ENCODE assay signal across 8 cellular contexts in the genomic region with DNA sequence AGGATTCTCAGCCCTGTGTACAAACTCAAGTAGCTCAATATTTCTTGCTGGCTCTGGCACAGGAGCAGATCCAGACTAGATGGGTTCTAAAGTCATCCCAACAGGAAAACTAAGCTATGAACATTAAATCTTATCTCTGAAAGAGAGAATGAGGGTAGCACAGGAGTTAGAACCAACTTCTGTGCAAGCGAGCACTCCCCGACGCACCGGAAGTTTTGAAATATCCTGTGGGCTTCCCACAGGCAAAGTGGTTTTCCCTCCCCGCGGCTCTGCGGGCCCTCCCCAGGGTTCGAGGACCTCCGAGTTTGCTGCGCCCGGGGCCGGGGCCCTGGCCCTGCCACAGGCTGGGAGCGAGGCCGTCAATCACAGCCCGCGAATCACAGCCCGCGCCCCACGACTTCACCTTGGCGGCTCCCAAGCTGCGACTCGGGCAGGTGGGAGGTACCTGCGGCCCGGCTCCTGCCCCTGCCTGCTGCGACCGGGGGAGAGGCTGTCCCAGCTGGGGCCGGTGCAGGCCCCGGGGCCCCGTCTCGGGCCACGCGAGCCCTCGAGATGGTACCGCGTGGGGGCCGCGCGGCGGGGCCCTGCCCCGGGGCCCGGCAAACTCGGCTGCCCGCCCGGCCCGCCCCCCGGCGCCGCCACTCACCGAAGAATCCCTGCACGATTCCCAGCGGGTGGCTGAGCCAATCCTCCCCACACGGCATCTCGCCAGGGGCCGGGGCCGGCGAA. TPM values are rescaled to one million over a fixed set of nuclear protein-coding genes. Genes with fewer than 3 reads are reported as not detected.
DNase-seq lines count a peak whose midpoint lies in the region; ATAC-seq and TF ChIP-seq lines count a peak whose summit lies in the region.

No MANE protein-coding gene starts in this region.

- no peaks in the 10 kb centered on the region for H3K9me3 Mint-ChIP-seq in activated CD8-positive, alpha-beta memory T cell treated with anti-CD3 and anti-CD28 coated beads, Interleukin-2, amount 10 ng/mL, durations not matched to agents 7 days and 5 days (ENCODE audit: low read depth)
- H3K9me3 Mint-ChIP-seq in natural killer cell: no peaks in the 10 kb centered on the region
- no peaks in the 10 kb centered on the region for H3K9me3 Mint-ChIP-seq in stimulated activated naive CD8-positive, alpha-beta T cell treated with anti-CD3 and anti-CD28 coated beads, Interleukin-15, Interleukin-2, amounts not matched to agents 100 ng/mL and 50 ng/mL, for 24 hours

- H3K27me3 Mint-ChIP-seq in activated CD8-positive, alpha-beta memory T cell treated with anti-CD3 and anti-CD28 coated beads, Interleukin-2, amount 10 ng/mL, durations not matched to agents 7 days and 5 days: no peaks in the 10 kb centered on the region
- H3K27me3 Mint-ChIP-seq in natural killer cell (ENCODE audit: low read depth in 2 of 2): no peaks in the 10 kb centered on the region
- no peaks in the 10 kb centered on the region for H3K27me3 Mint-ChIP-seq in stimulated activated naive CD8-positive, alpha-beta T cell treated with anti-CD3 and anti-CD28 coated beads, Interleukin-15, Interleukin-2, amounts not matched to agents 100 ng/mL and 50 ng/mL, for 24 hours

- H3K27ac Mint-ChIP-seq in activated CD8-positive, alpha-beta memory T cell treated with anti-CD3 and anti-CD28 coated beads, Interleukin-2, amount 10 ng/mL, durations not matched to agents 7 days and 5 days: peak overlapping the region; percentile 90
- H3K27ac Mint-ChIP-seq in natural killer cell: peak overlapping the region; percentile 77 to 83
- peak overlapping the region; percentile 92 for H3K27ac Mint-ChIP-seq in stimulated activated naive CD8-positive, alpha-beta T cell treated with anti-CD3 and anti-CD28 coated beads, Interleukin-15, Interleukin-2, amounts not matched to agents 100 ng/mL and 50 ng/mL, for 24 hours

- H3K4me3 ChIP-seq in esophagus (ENCODE audit: low read depth in 1 of 2, low read length in 2 of 2): peak overlapping the region; percentile 76 to 84

- CTCF ChIA-PET in activated CD8-positive, alpha-beta memory T cell treated with anti-CD3 and anti-CD28 coated beads, Interleukin-2, amount 10 ng/mL, durations not matched to agents 7 days and 5 days (lab: Charles Lee): interaction anchor here (1.0 to 4.4 kb wide), 10 partner anchors 8 to 185 kb away, joined by 3 to 38 read pairs (median 4); partner anchors contain the start of gene SEC23IP

- H3K36me3 Mint-ChIP-seq in activated CD8-positive, alpha-beta memory T cell treated with anti-CD3 and anti-CD28 coated beads, Interleukin-2, amount 10 ng/mL, durations not matched to agents 7 days and 5 days: peaks cover 12% of the 10 kb centered on the region
- H3K36me3 Mint-ChIP-seq in natural killer cell: no peaks in the 10 kb centered on the region
- H3K36me3 Mint-ChIP-seq in stimulated activated naive CD8-positive, alpha-beta T cell treated with anti-CD3 and anti-CD28 coated beads, Interleukin-15, Interleukin-2, amounts not matched to agents 100 ng/mL and 50 ng/mL, for 24 hours (ENCODE audit: low read depth): peaks cover 18% of the 10 kb centered on the region

- no peaks in the 10 kb centered on the region for H3K9me3 ChIP-seq in esophagus (ENCODE audit: control insufficient read depth in 2 of 2, insufficient read depth in 1 of 2, low read depth in 1 of 2, low read length in 1 of 2)

- H3K36me3 ChIP-seq in esophagus (ENCODE audit: control insufficient read depth in 2 of 2, insufficient read depth in 2 of 2, low read length in 1 of 2): no peaks in the 10 kb centered on the region

- no peaks in the 10 kb centered on the region for H3K27me3 ChIP-seq in esophagus (ENCODE audit: control insufficient read depth in 1 of 2, insufficient read depth in 2 of 2, low read length in 2 of 2)

- H3K4me3 Mint-ChIP-seq in activated CD8-positive, alpha-beta memory T cell treated with anti-CD3 and anti-CD28 coated beads, Interleukin-2, amount 10 ng/mL, durations not matched to agents 7 days and 5 days: peak overlapping the region; percentile 98
- H3K4me3 Mint-ChIP-seq in natural killer cell: peak overlapping the region; percentile 92
- H3K4me3 Mint-ChIP-seq in stimulated activated naive CD8-positive, alpha-beta T cell treated with anti-CD3 and anti-CD28 coated beads, Interleukin-15, Interleukin-2, amounts not matched to agents 100 ng/mL and 50 ng/mL, for 24 hours: peak overlapping the region; percentile 91

- ATAC-seq in GM18517 (IDR thresholded peaks at IDR 0.05; ENCODE audit: unreplicated experiment): peak; percentile 31
- ATAC-seq in HG03025 (IDR thresholded peaks at IDR 0.05; ENCODE audit: low FRiP score, unreplicated experiment): peak; percentile 34
- ATAC-seq in activated CD8-positive, alpha-beta memory T cell treated with anti-CD3 and anti-CD28 coated beads, Interleukin-2, amount 10 ng/mL, durations not matched to agents 7 days and 5 days: peak; percentile 32
- ATAC-seq in natural killer cell: peak; percentile 3 to 20 (median 8)

- no peaks in the 10 kb centered on the region for H3K4me1 ChIP-seq in esophagus (ENCODE audit: control insufficient read depth in 2 of 2, insufficient read depth in 2 of 2, low read length in 1 of 2)

- peak overlapping the region; percentile 91 to 95 for H3K27ac ChIP-seq in esophagus (ENCODE audit: low read depth in 2 of 2, low read length in 1 of 2)

- 0 to 1% methylated on average over 31 to 56 of the region's 56 CpGs for WGBS in esophagus, 2 donors

- TF ChIP-seq CTCF in natural killer cell (IDR thresholded peaks at IDR 0.05): no peak

- intact Hi-C loops in natural killer cell (cut with micrococcal nuclease): loop anchor here (2.0 to 5.0 kb wide), 2 partner anchors 185 to 275 kb away; partner anchors contain the start of gene TIAL1

- peaks cover 41% of the 10 kb centered on the region for H3K4me1 Mint-ChIP-seq in activated CD8-positive, alpha-beta memory T cell treated with anti-CD3 and anti-CD28 coated beads, Interleukin-2, amount 10 ng/mL, durations not matched to agents 7 days and 5 days
- peaks cover 42 to 47% of the 10 kb centered on the region in 2 donors for H3K4me1 Mint-ChIP-seq in natural killer cell
- H3K4me1 Mint-ChIP-seq in stimulated activated naive CD8-positive, alpha-beta T cell treated with anti-CD3 and anti-CD28 coated beads, Interleukin-15, Interleukin-2, amounts not matched to agents 100 ng/mL and 50 ng/mL, for 24 hours (ENCODE audit: low read depth): peaks cover 47% of the 10 kb centered on the region

- peak; percentile 32 for DNase-seq in A172 (ENCODE audit: low spot score)
- peak; percentile 77 for DNase-seq in NCI-H69 (lab: John Stamatoyannopoulos, UW)
- peak; percentile 66 for DNase-seq in activated CD8-positive, alpha-beta memory T cell treated with anti-CD3 and anti-CD28 coated beads, Interleukin-2, amount 10 ng/mL, durations not matched to agents 7 days and 5 days
- DNase-seq in natural killer cell: peak; percentile 42

RNA-seq across cellular contexts. Expression of gene MCMBP, which starts 0.6 kb away (rescaled TPM):
- 107 and 125 TPM in 2 replicates for total RNA-seq in A172 (2014; rRNA removed; shearing (Covaris generic))
- total RNA-seq in activated CD8-positive, alpha-beta memory T cell treated with anti-CD3 and anti-CD28 coated beads, Interleukin-2, amount 10 ng/mL, durations not matched to agents 7 days and 5 days: 100 to 1,000 TPM in 1 of 2 experiments, 10 to 100 TPM in 1; 91.4 to 118 TPM
- 10 to 100 TPM; 13.7 to 28.9 TPM for polyA plus RNA-seq in esophagus
- 10 to 100 TPM; 26.4 to 39.2 (median 28.6) TPM for total RNA-seq in natural killer cell

RNA-seq across cellular contexts. Expression of gene SEC23IP, which starts 20.5 kb away (rescaled TPM):
- 27.4 and 48.6 TPM in 2 replicates for total RNA-seq in A172 (2014; rRNA removed; shearing (Covaris generic))
- 10 to 100 TPM; 62.9 to 72.8 TPM for total RNA-seq in activated CD8-positive, alpha-beta memory T cell treated with anti-CD3 and anti-CD28 coated beads, Interleukin-2, amount 10 ng/mL, durations not matched to agents 7 days and 5 days
- 1 to 10 TPM; 7.9 to 8.0 TPM for polyA plus RNA-seq in esophagus
- total RNA-seq in natural killer cell: 10 to 100 TPM; 45.1 to 54.5 (median 49.4) TPM

Comparison
In these comparisons a context has a peak if more than half of its experiments do, and no peak if none do; other contexts are left out.
1. Peak in every context shown above with its lines: DNase-seq, ATAC-seq, H3K4me3 ChIP-seq and H3K27ac ChIP-seq.